16 cellular contexts compared by ENCODE assay signal in the genomic region with DNA sequence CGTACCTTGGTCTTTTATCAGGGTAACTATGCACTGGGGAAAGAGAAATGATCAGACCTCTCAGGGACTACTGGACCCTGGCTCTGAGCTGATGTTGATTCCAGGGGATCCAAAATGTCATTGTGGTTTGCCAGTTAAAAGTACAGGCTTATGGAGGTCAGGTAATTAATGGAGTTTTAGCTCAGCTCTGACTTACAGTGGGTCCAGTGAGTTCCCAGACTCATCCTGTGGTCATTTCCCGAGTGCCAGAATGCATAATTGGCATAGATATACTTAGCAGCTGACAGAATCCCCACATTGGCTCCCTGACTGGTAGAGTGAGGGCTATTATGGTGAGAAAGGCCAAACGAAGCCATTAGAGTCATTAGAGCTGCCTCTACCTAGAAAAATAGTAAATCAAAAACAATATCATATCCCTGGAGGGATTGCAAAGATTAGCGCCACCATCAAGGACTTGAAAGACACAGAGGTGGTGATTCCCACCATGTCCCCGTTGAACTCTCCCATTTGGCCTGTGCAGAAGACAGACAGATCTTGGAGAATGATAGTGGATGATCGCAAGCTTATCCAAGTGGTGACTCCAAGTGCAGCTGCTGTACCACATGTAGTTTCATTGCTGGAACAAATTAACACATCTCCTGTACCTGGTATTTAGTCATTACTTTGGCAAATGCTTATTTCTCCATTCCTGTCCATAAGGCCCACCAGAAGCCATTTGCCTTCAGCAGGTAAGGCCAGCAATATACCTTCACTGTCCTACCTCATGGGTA.
"Had no signal": no experiment of that assay in that cellular context is flagged by ENCODE, and none has a peak within 500 bp of the region (broad histone marks: within the 10 kb centered on the region; RNA-seq: fewer than 3 reads in every experiment).

No MANE protein-coding gene starts in this region.

- DNase-seq: activated CD4-positive, alpha-beta T cell treated with anti-CD3 and anti-CD28 coated beads, Interleukin-2, amount 50 U/mL, for 4 hours; activated gamma-delta T cell; activated T-cell treated with anti-CD3 and anti-CD28 coated beads, Interleukin-2, amount 50 U/mL, for 72 hours; body of pancreas; colonic mucosa; endodermal cell; hypothalamus; islet precursor cell; left colon; lower lobe of right lung; posterior cingulate gyrus; stimulated activated CD4-positive, alpha-beta T cell treated with anti-CD3 and anti-CD28 coated beads, Interleukin-2, amount 100 ng/mL, for 24 hours; stimulated activated naive CD4-positive, alpha-beta T cell treated with Interleukin-2 at 50 U/mL for 16 hours; uterus had no signal

- H3K36me3 ChIP-seq: colonic mucosa, lower lobe of right lung, tibial nerve, uterus had no signal

- H3K4me1 ChIP-seq: body of pancreas, colonic mucosa, lower lobe of right lung, uterus had no signal

- H3K9me3 ChIP-seq: body of pancreas, colonic mucosa, lower lobe of right lung, uterus had no signal

- H3K27ac ChIP-seq: body of pancreas, colonic mucosa, epithelial cell of prostate, lower lobe of right lung, tibial nerve, uterus had no signal

- H3K4me3 ChIP-seq: body of pancreas, colonic mucosa, lower lobe of right lung, tibial nerve, uterus had no signal

- ATAC-seq: activated T-cell treated with anti-CD3 and anti-CD28 coated beads, Interleukin-2, amount 50 U/mL, for 72 hours; body of pancreas; left colon; lower lobe of right lung had no signal

- H3K27me3 ChIP-seq: body of pancreas, colonic mucosa, tibial nerve, uterus had no signal
